In genomic region chr2:240972201-240972600, GRCh38 we compare ENCODE assay signal across 19 cellular contexts. TPM values are rescaled to one million over a fixed set of nuclear protein-coding genes. Genes with fewer than 3 reads are reported as not detected.
DNase-seq lines count a peak whose midpoint lies in the region; ATAC-seq and TF ChIP-seq lines count a peak whose summit lies in the region.
"Had no signal": no experiment of that assay in that cellular context is flagged by ENCODE, and none has a peak within 500 bp of the region (broad histone marks: within the 10 kb centered on the region; RNA-seq: fewer than 3 reads in every experiment).

No MANE protein-coding gene starts in this region.

- H3K9me3 ChIP-seq in mammary epithelial cell (replicated peaks; ENCODE audit: insufficient read depth, low read length), result no peaks in the 10 kb centered on the region
- no peaks in the 10 kb centered on the region for H3K9me3 ChIP-seq in PC-9 (ENCODE audit: insufficient read depth, low read depth)

- H3K27me3 Mint-ChIP-seq in MCF 10A (ENCODE audit: insufficient read depth, unreplicated experiment), result peaks cover 11% of the 10 kb centered on the region
- peaks cover 3% of the 10 kb centered on the region for H3K27me3 Mint-ChIP-seq in T-helper 2 cell treated with Interferon-gamma antibody and Interleukin-4, amounts not matched to agents 5 μg/mL and 100 μg/mL, for 36 hours (ENCODE audit: low read depth)

- peaks cover 8% of the 10 kb centered on the region for H3K9me3 Mint-ChIP-seq in MCF 10A (ENCODE audit: unreplicated experiment)
- no peaks in the 10 kb centered on the region for H3K9me3 Mint-ChIP-seq in activated naive CD4-positive, alpha-beta T cell treated with anti-CD3 and anti-CD28 coated beads, Interleukin-2, amount 50 U/mL, for 72 hours
- H3K9me3 Mint-ChIP-seq in T-helper 2 cell treated with Interferon-gamma antibody and Interleukin-4, amounts not matched to agents 5 μg/mL and 100 μg/mL, for 36 hours, result no peaks in the 10 kb centered on the region

- H3K27me3 ChIP-seq in mammary epithelial cell (ENCODE audit: insufficient read depth, low read length) (peaks cover 4% of the 10 kb centered on the region), PC-9 (ENCODE audit: insufficient read depth, low read depth) (peaks cover 49% of the 10 kb centered on the region)
- H3K27me3 ChIP-seq: BLaER1 had no signal

- ATAC-seq in left ventricle myocardium superior, result no peak
- no peak for ATAC-seq in activated naive CD4-positive, alpha-beta T cell treated with anti-CD3 and anti-CD28 coated beads, Interleukin-2, amount 50 U/mL, for 72 hours
- ATAC-seq: K562 had no signal

- CTCF ChIA-PET in MCF 10A (lab: Yijun Ruan, JAX), result interaction anchor here (0.9 kb wide), 1 partner anchor 57 kb away, joined by 3 read pairs; no protein-coding TSS in a partner anchor
- CTCF ChIA-PET in mammary epithelial cell (lab: Charles Lee; ENCODE audit: low non-redundant PET), result no interaction called here
- CTCF ChIA-PET in PC-9 (lab: Charles Lee), result no interaction called here

- no peak for DNase-seq in MCF 10A (ENCODE audit: unreplicated experiment)
- no peak for DNase-seq in mammary epithelial cell
- DNase-seq in left ventricle myocardium superior, result peak; percentile 22
- DNase-seq in posterior vena cava (ENCODE audit: low spot score), result peak; percentile 76
- DNase-seq in activated naive CD4-positive, alpha-beta T cell treated with anti-CD3 and anti-CD28 coated beads, Interleukin-2, amount 50 U/mL, for 72 hours (ENCODE audit: low spot score in 2 of 2), result no peak
- no peak for DNase-seq in C1 segment of cervical spinal cord (lab: John Stamatoyannopoulos, UW)
- no peak for DNase-seq in T-helper 2 cell treated with Interferon-gamma antibody and Interleukin-4, amounts not matched to agents 5 μg/mL and 100 μg/mL, for 36 hours (ENCODE audit: low spot score)
- DNase-seq in PC-9, result no peak
- DNase-seq: DMS 273 treated with DMSO at 0.1 percent for 48 hours, NCI-H1048, NCI-H146, NCI-H2081 treated with DMSO at 0.1 percent for 48 hours, NCI-H2227 treated with DMSO at 0.1 percent for 48 hours, NCI-H526, OCI-M1 had no signal

- TF ChIP-seq CTCF in MCF 10A (IDR thresholded peaks at IDR 0.05; ENCODE audit: unreplicated experiment), result no peak
- no peak for TF ChIP-seq CTCF in mammary epithelial cell (conservative IDR thresholded peaks at IDR 0.05 in 1 of 2, IDR thresholded peaks at IDR 0.05 in 1 of 2; ENCODE audit: extremely low read depth in 1 of 2, insufficient read depth in 1 of 2, low read depth in 1 of 2, low read length in 2 of 2)
- TF ChIP-seq CTCF in PC-9 (conservative IDR thresholded peaks at IDR 0.05), result no peak

- H3K79me2 ChIP-seq in mammary epithelial cell (ENCODE audit: insufficient read depth, low read length) (no peaks in the 10 kb centered on the region), PC-9 (ENCODE audit: low read depth) (no peaks in the 10 kb centered on the region)

- H3K36me3 Mint-ChIP-seq in MCF 10A (ENCODE audit: insufficient read depth, unreplicated experiment), result no peaks in the 10 kb centered on the region
- no peaks in the 10 kb centered on the region for H3K36me3 Mint-ChIP-seq in activated naive CD4-positive, alpha-beta T cell treated with anti-CD3 and anti-CD28 coated beads, Interleukin-2, amount 50 U/mL, for 72 hours
- H3K36me3 Mint-ChIP-seq in T-helper 2 cell treated with Interferon-gamma antibody and Interleukin-4, amounts not matched to agents 5 μg/mL and 100 μg/mL, for 36 hours (ENCODE audit: low read depth), result no peaks in the 10 kb centered on the region

- POLR2A ChIA-PET in MCF 10A (lab: Yijun Ruan, JAX), result interaction anchor here (0.6 to 1.1 kb wide), 5 partner anchors 35 to 363 kb away, joined by 3 to 5 read pairs (median 3); partner anchors contain the start of gene MTERF4
- POLR2A ChIA-PET in PC-9 (lab: Charles Lee; ENCODE audit: unreplicated experiment), result no interaction called here

- H3K36me3 ChIP-seq in mammary epithelial cell (ENCODE audit: insufficient read depth, low read length) (no peaks in the 10 kb centered on the region), PC-9 (ENCODE audit: low read depth) (no peaks in the 10 kb centered on the region)
- H3K36me3 ChIP-seq: BLaER1 had no signal

- intact Hi-C loops in MCF 10A (cut with micrococcal nuclease) (no loop called here), mammary epithelial cell (cut with micrococcal nuclease) (no loop called here), left ventricle myocardium superior (cut with micrococcal nuclease) (no loop called here), posterior vena cava (cut with DNase I) (no loop called here), PC-9 (cut with micrococcal nuclease; ENCODE audit: unreplicated experiment) (no loop called here)

- H3K9ac ChIP-seq in mammary epithelial cell (ENCODE audit: insufficient read depth, low read length), result no peak overlapping the region
- H3K9ac ChIP-seq: BLaER1 had no signal

- H3K4me1 Mint-ChIP-seq in MCF 10A (ENCODE audit: insufficient read depth, unreplicated experiment), result peaks cover 21% of the 10 kb centered on the region
- peaks cover 7% of the 10 kb centered on the region for H3K4me1 Mint-ChIP-seq in T-helper 2 cell treated with Interferon-gamma antibody and Interleukin-4, amounts not matched to agents 5 μg/mL and 100 μg/mL, for 36 hours (ENCODE audit: low read depth)

- no peaks in the 10 kb centered on the region for H3K9me2 ChIP-seq in PC-9 (ENCODE audit: insufficient read depth)

- 65% methylated on average over 9 of the region's 11 CpGs for WGBS in mammary epithelial cell (ENCODE audit: low coverage, missing lambda C conversion rate)

- H2AFZ ChIP-seq in mammary epithelial cell (ENCODE audit: low read depth, low read length) (no peak overlapping the region), PC-9 (no peak overlapping the region)

- no peak overlapping the region for H3K4me3 Mint-ChIP-seq in MCF 10A (ENCODE audit: unreplicated experiment)
- no peak overlapping the region for H3K4me3 Mint-ChIP-seq in T-helper 2 cell treated with Interferon-gamma antibody and Interleukin-4, amounts not matched to agents 5 μg/mL and 100 μg/mL, for 36 hours

- BruUV-seq in MCF 10A (replicated peaks; lab: Mats Ljungman, UMichigan) (no TSS peak), mammary epithelial cell (replicated peaks; lab: Mats Ljungman, UMichigan) (no TSS peak), PC-9 (replicated peaks; lab: Mats Ljungman, UMichigan) (no TSS peak)

- H3K27ac Mint-ChIP-seq in MCF 10A (ENCODE audit: low read depth, unreplicated experiment), result peak overlapping the region; percentile 27
- H3K27ac Mint-ChIP-seq in activated naive CD4-positive, alpha-beta T cell treated with anti-CD3 and anti-CD28 coated beads, Interleukin-2, amount 50 U/mL, for 72 hours, result no peak overlapping the region
- H3K27ac Mint-ChIP-seq in T-helper 2 cell treated with Interferon-gamma antibody and Interleukin-4, amounts not matched to agents 5 μg/mL and 100 μg/mL, for 36 hours, result no peak overlapping the region

- no peaks in the 10 kb centered on the region for H4K20me1 ChIP-seq in mammary epithelial cell (ENCODE audit: insufficient read depth, low read length)
- H4K20me1 ChIP-seq in PC-9 (ENCODE audit: insufficient read depth), result no peaks in the 10 kb centered on the region
- H4K20me1 ChIP-seq: BLaER1 had no signal

- H3K4me3 ChIP-seq in mammary epithelial cell (replicated peaks in 1 of 3; ENCODE audit: insufficient read depth in 1 of 3, low read depth in 2 of 3, low read length in 3 of 3) (no peak overlapping the region), PC-9 (no peak overlapping the region)
- H3K4me3 ChIP-seq: BLaER1, K562 had no signal

- dilution Hi-C loops in mammary epithelial cell (cut with HindIII; ENCODE audit: low sequenced_read_pairs), result no loop called here

- in situ Hi-C loops in mammary epithelial cell (cut with MboI; ENCODE audit: low sequenced_read_pairs in 2 of 2), result no loop called here

- peaks cover 11% of the 10 kb centered on the region for H3K4me1 ChIP-seq in mammary epithelial cell (ENCODE audit: insufficient read depth, low read length)
- no peaks in the 10 kb centered on the region for H3K4me1 ChIP-seq in PC-9 (replicated peaks; ENCODE audit: insufficient read depth)

- no peaks in the 10 kb centered on the region for H3F3A ChIP-seq in PC-9 (ENCODE audit: insufficient read depth, low read depth)

- H3K4me2 ChIP-seq in mammary epithelial cell (ENCODE audit: insufficient read depth, low read depth, low read length) (no peak overlapping the region), PC-9 (no peak overlapping the region)
- H3K4me2 ChIP-seq: BLaER1 had no signal

- no peak overlapping the region for H3K27ac ChIP-seq in mammary epithelial cell (ENCODE audit: insufficient read depth, low read depth, low read length)
- H3K27ac ChIP-seq in PC-9, result no peak overlapping the region
- H3K27ac ChIP-seq: 22Rv1, BLaER1, HL-60 had no signal

RNA-seq across cellular contexts. Expression of gene SNED1, which starts 26.2 kb away (rescaled TPM):
- total RNA-seq in MCF 10A (2022), result 18.0 and 22.0 TPM in 2 replicates
- total RNA-seq in mammary epithelial cell, result 1 to 10 TPM in 1 of 2 donors, under 1 TPM in 1; 0.64 to 3.7 TPM
- 0.46 TPM for polyA plus RNA-seq in mammary epithelial cell
- 0.83 TPM for polyA minus RNA-seq in mammary epithelial cell
- total RNA-seq in left ventricle myocardium superior, result 7.4 TPM
- 10 to 100 TPM; 39.7 to 62.7 TPM for total RNA-seq in posterior vena cava
- 1 to 10 TPM in 1 of 2 donors, under 1 TPM in 1; 0.34 to 7.1 TPM for total RNA-seq in activated naive CD4-positive, alpha-beta T cell treated with anti-CD3 and anti-CD28 coated beads, Interleukin-2, amount 50 U/mL, for 72 hours
- 2.8 and 9.6 TPM in 2 replicates for total RNA-seq in PC-9 (2021)

Comparison
In these comparisons a context has a peak if more than half of its experiments do, and no peak if none do; other contexts are left out.
1. DNase-seq: peak in left ventricle myocardium superior (single experiment) and posterior vena cava (single experiment); none in MCF 10A (single experiment), mammary epithelial cell (single experiment), activated naive CD4-positive, alpha-beta T cell treated with anti-CD3 and anti-CD28 coated beads, Interleukin-2, amount 50 U/mL, for 72 hours (0 of 2), C1 segment of cervical spinal cord (0 of 14), T-helper 2 cell treated with Interferon-gamma antibody and Interleukin-4, amounts not matched to agents 5 μg/mL and 100 μg/mL, for 36 hours (single experiment) and PC-9 (0 of 2).